In genomic region chr2:216243026-216243425, GRCh38 we compare ENCODE assay signal across 15 cellular contexts.
A peak's percentile ranks its signal among the peaks of the same experiment; 100 is the strongest.
DNase-seq lines count a peak whose midpoint lies in the region; ATAC-seq and TF ChIP-seq lines count a peak whose summit lies in the region.
"Had no signal": no experiment of that assay in that cellular context is flagged by ENCODE, and none has a peak within 500 bp of the region (broad histone marks: within the 10 kb centered on the region; RNA-seq: fewer than 3 reads in every experiment).

No MANE protein-coding gene starts in this region.

- H3K27ac Mint-ChIP-seq in glutamatergic neuron (ENCODE audit: unreplicated experiment) (peak overlapping the region; percentile 99), osteocyte (ENCODE audit: unreplicated experiment) (no peak overlapping the region), CD14-positive monocyte (no peak overlapping the region)
- H3K27ac Mint-ChIP-seq: CD8-positive, alpha-beta memory T cell; HFFc6 had no signal

- H3K4me1 ChIP-seq in OCI-LY3 (ENCODE audit: low read length): peaks cover 36% of the 10 kb centered on the region
- H3K4me1 ChIP-seq: Caco-2 had no signal

- no peak for ATAC-seq in HG03342 (IDR thresholded peaks at IDR 0.05; ENCODE audit: unreplicated experiment)

- no peaks in the 10 kb centered on the region for H4K20me1 ChIP-seq in OCI-LY3 (ENCODE audit: insufficient read depth, low read length)

- peaks cover 5% of the 10 kb centered on the region for H3K36me3 ChIP-seq in OCI-LY3 (replicated peaks; ENCODE audit: low read depth, low read length)

- H3K79me2 ChIP-seq in OCI-LY3 (ENCODE audit: low read length): no peaks in the 10 kb centered on the region

- H3K27me3 Mint-ChIP-seq in glutamatergic neuron (ENCODE audit: unreplicated experiment): peaks cover 5% of the 10 kb centered on the region
- no peaks in the 10 kb centered on the region for H3K27me3 Mint-ChIP-seq in osteocyte (ENCODE audit: unreplicated experiment)
- peaks cover 0 to 3% (median 0%) of the 10 kb centered on the region in 3 donors for H3K27me3 Mint-ChIP-seq in CD14-positive monocyte (ENCODE audit: low read depth in 3 of 3)
- H3K27me3 Mint-ChIP-seq: CD8-positive, alpha-beta memory T cell had no signal

- intact Hi-C loops in CD14-positive monocyte (cut with micrococcal nuclease): no loop called here

- H2AFZ ChIP-seq in OCI-LY3 (ENCODE audit: low read depth, low read length): peak overlapping the region; percentile 41; the same call in 1 of the 2 replicates

- H3K9ac ChIP-seq in OCI-LY3 (ENCODE audit: low read length): no peak overlapping the region

- peak overlapping the region; percentile 79 for H3K27ac ChIP-seq in OCI-LY3 (ENCODE audit: low read length)
- H3K27ac ChIP-seq: 22Rv1 had no signal

- peak overlapping the region; percentile 40 for H3K4me2 ChIP-seq in OCI-LY3 (ENCODE audit: low read length)

- H3K9me3 ChIP-seq in OCI-LY3 (ENCODE audit: insufficient read depth, low read length): no peaks in the 10 kb centered on the region
- H3K9me3 ChIP-seq: Caco-2 had no signal

- DNase-seq in NCI-H1694 (lab: John Stamatoyannopoulos, UW) (peak; percentile 18), NCI-H1694 treated with DMSO at 0.1 percent for 48 hours (lab: John Stamatoyannopoulos, UW) (no peak), glutamatergic neuron (no peak), osteocyte (ENCODE audit: extremely low spot score, unreplicated experiment) (peak; percentile 44), midbrain (lab: John Stamatoyannopoulos, UW) (no peak), CD14-positive monocyte (ENCODE audit: low spot score) (no peak)
- DNase-seq: Caco-2; CD8-positive, alpha-beta memory T cell; DMS53; GF-D8; HCEC 1CT; HFFc6 had no signal

- no peak overlapping the region for H3K4me3 ChIP-seq in OCI-LY3 (ENCODE audit: low read length)

- H3K4me3 Mint-ChIP-seq in glutamatergic neuron (ENCODE audit: unreplicated experiment): peak overlapping the region; percentile 78
- H3K4me3 Mint-ChIP-seq in osteocyte (ENCODE audit: unreplicated experiment): no peak overlapping the region
- no peak overlapping the region for H3K4me3 Mint-ChIP-seq in CD14-positive monocyte
- H3K4me3 Mint-ChIP-seq: CD8-positive, alpha-beta memory T cell; HFFc6 had no signal

- H3K9me3 Mint-ChIP-seq in glutamatergic neuron (ENCODE audit: unreplicated experiment) (peaks cover 7% of the 10 kb centered on the region), osteocyte (ENCODE audit: unreplicated experiment) (no peaks in the 10 kb centered on the region), CD14-positive monocyte (peaks cover 0 to 7% (median 2%) of the 10 kb centered on the region in 7 donors)
- H3K9me3 Mint-ChIP-seq: CD8-positive, alpha-beta memory T cell; HFFc6 had no signal

- peaks cover 44% of the 10 kb centered on the region for H3K4me1 Mint-ChIP-seq in glutamatergic neuron (ENCODE audit: low read depth, unreplicated experiment)
- no peaks in the 10 kb centered on the region for H3K4me1 Mint-ChIP-seq in osteocyte (ENCODE audit: unreplicated experiment)
- H3K4me1 Mint-ChIP-seq in CD14-positive monocyte: no peaks in the 10 kb centered on the region
- H3K4me1 Mint-ChIP-seq: CD8-positive, alpha-beta memory T cell had no signal

- H3K36me3 Mint-ChIP-seq in glutamatergic neuron (ENCODE audit: unreplicated experiment): peaks cover 4% of the 10 kb centered on the region
- no peaks in the 10 kb centered on the region for H3K36me3 Mint-ChIP-seq in osteocyte (ENCODE audit: unreplicated experiment)
- no peaks in the 10 kb centered on the region for H3K36me3 Mint-ChIP-seq in CD14-positive monocyte

- no peaks in the 10 kb centered on the region for H3K27me3 ChIP-seq in OCI-LY3 (ENCODE audit: low read depth, low read length)

- no peak for TF ChIP-seq CTCF in OCI-LY3 (IDR thresholded peaks at IDR 0.05; ENCODE audit: low read depth, low read length)
- no peak for TF ChIP-seq CTCF in glutamatergic neuron (IDR thresholded peaks at IDR 0.05; ENCODE audit: partially characterized antibody, unreplicated experiment)
- TF ChIP-seq CTCF in osteocyte (IDR thresholded peaks at IDR 0.05): no peak
- no peak for TF ChIP-seq CTCF in CD14-positive monocyte (IDR thresholded peaks at IDR 0.05)

Comparison
In these comparisons a context has a peak if more than half of its experiments do, and no peak if none do; other contexts are left out.
1. DNase-seq: peak in NCI-H1694 (single experiment) and osteocyte (single experiment); none in NCI-H1694 treated with DMSO at 0.1 percent for 48 hours (single experiment), glutamatergic neuron (single experiment), midbrain (single experiment) and CD14-positive monocyte (single experiment).